Comparison of ENCODE assay signal across 27 cellular contexts in genomic region chr1:211596418-211597181, GRCh38.
"Had no signal": no experiment of that assay in that cellular context is flagged by ENCODE, and none has a peak within 500 bp of the region (broad histone marks: within the 10 kb centered on the region; RNA-seq: fewer than 3 reads in every experiment).

No MANE protein-coding gene starts in this region.

- H3K9me3 Mint-ChIP-seq: immature natural killer cell; natural killer cell; stimulated activated effector memory CD8-positive, alpha-beta T cell treated with anti-CD3 and anti-CD28 coated beads, Interleukin-12 subunit alpha, Interleukin-12 subunit beta, amount 100 ng/mL, for 72 hours had no signal

- H3K9me3 ChIP-seq: esophagus muscularis mucosa, gastroesophageal sphincter, heart left ventricle, neutrophil, prostate gland, right atrium auricular region, sigmoid colon, testis, tibial artery, uterus had no signal

- FAIRE-seq: endothelial cell of umbilical vein had no signal

- DNase-seq: dermis blood vessel endothelial cell; effector memory CD4-positive, alpha-beta T cell; foreskin keratinocyte; heart left ventricle; hippocampal formation; islet precursor cell; kidney glomerular epithelial cell; left colon; natural killer cell; sigmoid colon; stimulated activated CD4-positive, alpha-beta T cell treated with anti-CD3 and anti-CD28 coated beads, Interleukin-2, amount 100 ng/mL, for 24 hours; stimulated activated CD4-positive, alpha-beta T cell treated with anti-CD3 and anti-CD28 coated beads, Interleukin-4, amount 100 ng/mL, for 24 hours; stimulated activated naive CD8-positive, alpha-beta T cell treated with anti-CD3 and anti-CD28 coated beads, Interleukin-15, Interleukin-2, amounts not matched to agents 100 U/mL and 50 U/mL, for 24 hours; substantia nigra; testis; tibial artery; uterus had no signal

- H3K4me1 Mint-ChIP-seq: stimulated activated effector memory CD8-positive, alpha-beta T cell treated with anti-CD3 and anti-CD28 coated beads, Interleukin-12 subunit alpha, Interleukin-12 subunit beta, amount 100 ng/mL, for 72 hours had no signal

- H3K4me3 Mint-ChIP-seq: natural killer cell; stimulated activated effector memory CD8-positive, alpha-beta T cell treated with anti-CD3 and anti-CD28 coated beads, Interleukin-12 subunit alpha, Interleukin-12 subunit beta, amount 100 ng/mL, for 72 hours; type B pancreatic cell had no signal

- H3K27ac Mint-ChIP-seq: stimulated activated effector memory CD8-positive, alpha-beta T cell treated with anti-CD3 and anti-CD28 coated beads, Interleukin-12 subunit alpha, Interleukin-12 subunit beta, amount 100 ng/mL, for 72 hours; type B pancreatic cell had no signal

- H3K36me3 ChIP-seq: esophagus muscularis mucosa, gastroesophageal sphincter, heart left ventricle, neutrophil, prostate gland, right atrium auricular region, sigmoid colon, tibial artery, uterus had no signal

- H3K27ac ChIP-seq: coronary artery, esophagus muscularis mucosa, foreskin keratinocyte, gastroesophageal sphincter, prostate gland, right atrium auricular region, sigmoid colon, testis, tibial artery, uterus had no signal

- H3K4me3 ChIP-seq: coronary artery, esophagus muscularis mucosa, gastroesophageal sphincter, heart left ventricle, prostate gland, right atrium auricular region, sigmoid colon, testis, tibial artery, uterus had no signal

- H3K27me3 Mint-ChIP-seq: type B pancreatic cell had no signal

- H3K36me3 Mint-ChIP-seq: immature natural killer cell; natural killer cell; stimulated activated effector memory CD8-positive, alpha-beta T cell treated with anti-CD3 and anti-CD28 coated beads, Interleukin-12 subunit alpha, Interleukin-12 subunit beta, amount 100 ng/mL, for 72 hours; type B pancreatic cell had no signal

- H3K4me1 ChIP-seq: right atrium auricular region, testis had no signal

- H3K27me3 ChIP-seq: esophagus muscularis mucosa, foreskin keratinocyte, gastroesophageal sphincter, heart left ventricle, neutrophil, right atrium auricular region, sigmoid colon, testis, tibial artery, uterus had no signal

- ATAC-seq: foreskin keratinocyte, gastroesophageal sphincter, heart left ventricle, left colon had no signal
